In the genomic region with DNA sequence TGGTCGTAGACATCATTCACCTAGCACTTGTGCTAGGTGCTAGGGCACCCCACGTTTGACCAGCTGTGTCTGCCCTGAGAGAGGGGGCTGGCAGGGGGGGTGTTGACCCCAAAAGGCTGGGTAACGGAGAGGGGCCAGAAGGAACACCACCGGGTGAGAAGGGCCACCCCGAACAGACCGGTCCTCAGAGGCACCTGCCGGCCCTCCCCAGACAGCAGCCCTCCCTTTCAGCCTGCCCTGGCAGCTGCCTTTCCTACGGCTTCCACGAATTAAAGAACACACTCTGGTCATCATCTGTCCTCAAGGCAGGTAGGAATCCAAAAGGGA, we compare ENCODE assay signal across 2 cellular contexts.
TF ChIP-seq lines count a peak whose summit lies in the region.

No MANE protein-coding gene starts in this region.

TF ChIP-seq in SK-N-SH, 30 proteins besides CTCF, POLR2A, EP300 and RAD21 (continued from another document):
- TF ChIP-seq, protein P1, sequence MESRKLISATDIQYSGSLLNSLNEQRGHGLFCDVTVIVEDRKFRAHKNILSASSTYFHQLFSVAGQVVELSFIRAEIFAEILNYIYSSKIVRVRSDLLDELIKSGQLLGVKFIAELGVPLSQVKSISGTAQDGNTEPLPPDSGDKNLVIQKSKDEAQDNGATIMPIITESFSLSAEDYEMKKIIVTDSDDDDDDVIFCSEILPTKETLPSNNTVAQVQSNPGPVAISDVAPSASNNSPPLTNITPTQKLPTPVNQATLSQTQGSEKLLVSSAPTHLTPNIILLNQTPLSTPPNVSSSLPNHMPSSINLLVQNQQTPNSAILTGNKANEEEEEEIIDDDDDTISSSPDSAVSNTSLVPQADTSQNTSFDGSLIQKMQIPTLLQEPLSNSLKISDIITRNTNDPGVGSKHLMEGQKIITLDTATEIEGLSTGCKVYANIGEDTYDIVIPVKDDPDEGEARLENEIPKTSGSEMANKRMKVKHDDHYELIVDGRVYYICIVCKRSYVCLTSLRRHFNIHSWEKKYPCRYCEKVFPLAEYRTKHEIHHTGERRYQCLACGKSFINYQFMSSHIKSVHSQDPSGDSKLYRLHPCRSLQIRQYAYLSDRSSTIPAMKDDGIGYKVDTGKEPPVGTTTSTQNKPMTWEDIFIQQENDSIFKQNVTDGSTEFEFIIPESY (IDR thresholded peaks at IDR 0.05; ENCODE audit: borderline replicate concordance, low read depth), result no peak
- TF ChIP-seq JUND (IDR thresholded peaks at IDR 0.05) (no peak), TEAD4 (IDR thresholded peaks at IDR 0.05; ENCODE audit: borderline replicate concordance, insufficient read depth) (no peak), FOXJ3 (CRISPR knock-in tag; IDR thresholded peaks at IDR 0.05) (no peak), POLR2AphosphoS5 (IDR thresholded peaks at IDR 0.05; ENCODE audit: low read depth, low read length) (no peak), IRF3 (IDR thresholded peaks at IDR 0.05; ENCODE audit: low read depth, low read length) (no peak), USF1 (IDR thresholded peaks at IDR 0.05; ENCODE audit: borderline replicate concordance, low read depth) (no peak), YY1 (IDR thresholded peaks at IDR 0.05; ENCODE audit: low read depth) (no peak), EZH2phosphoT487 (IDR thresholded peaks at IDR 0.05; ENCODE audit: borderline replicate concordance, low read depth) (no peak)
- TF ChIP-seq, protein P2, sequence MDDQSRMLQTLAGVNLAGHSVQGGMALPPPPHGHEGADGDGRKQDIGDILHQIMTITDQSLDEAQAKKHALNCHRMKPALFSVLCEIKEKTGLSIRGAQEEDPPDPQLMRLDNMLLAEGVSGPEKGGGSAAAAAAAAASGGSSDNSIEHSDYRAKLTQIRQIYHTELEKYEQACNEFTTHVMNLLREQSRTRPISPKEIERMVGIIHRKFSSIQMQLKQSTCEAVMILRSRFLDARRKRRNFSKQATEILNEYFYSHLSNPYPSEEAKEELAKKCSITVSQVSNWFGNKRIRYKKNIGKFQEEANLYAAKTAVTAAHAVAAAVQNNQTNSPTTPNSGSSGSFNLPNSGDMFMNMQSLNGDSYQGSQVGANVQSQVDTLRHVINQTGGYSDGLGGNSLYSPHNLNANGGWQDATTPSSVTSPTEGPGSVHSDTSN (IDR thresholded peaks at IDR 0.05), result no peak

TF ChIP-seq in SK-N-SH treated with all-trans-retinoic acid at 6 μM for 48 hours, 23 proteins besides CTCF, POLR2A, EP300 and RAD21 (continued from another document):
- TF ChIP-seq CREB5 (CRISPR knock-in tag; IDR thresholded peaks at IDR 0.05; ENCODE audit: low read depth), result no peak
- TF ChIP-seq TOX (CRISPR knock-in tag; IDR thresholded peaks at IDR 0.05; ENCODE audit: borderline replicate concordance), result no peak
- no peak for TF ChIP-seq PATZ1 (CRISPR knock-in tag; IDR thresholded peaks at IDR 0.05; ENCODE audit: borderline replicate concordance)
- TF ChIP-seq BACH2 (CRISPR knock-in tag; IDR thresholded peaks at IDR 0.05; ENCODE audit: borderline replicate concordance), result no peak
- TF ChIP-seq GLIS3 (CRISPR knock-in tag; IDR thresholded peaks at IDR 0.05), result no peak
- no peak for TF ChIP-seq ZNF8 (CRISPR knock-in tag; IDR thresholded peaks at IDR 0.05)
- no peak for TF ChIP-seq PPARA (CRISPR knock-in tag; IDR thresholded peaks at IDR 0.05; ENCODE audit: borderline replicate concordance)
- TF ChIP-seq RARB (CRISPR knock-in tag; IDR thresholded peaks at IDR 0.05), result no peak
- no peak for TF ChIP-seq ARNTL (CRISPR knock-in tag; IDR thresholded peaks at IDR 0.05; ENCODE audit: borderline replicate concordance, low read depth)
- no peak for TF ChIP-seq ZFP30 (CRISPR knock-in tag; IDR thresholded peaks at IDR 0.05)
- TF ChIP-seq SNAI2 (CRISPR knock-in tag; IDR thresholded peaks at IDR 0.05), result no peak
- no peak for TF ChIP-seq ZNF70 (CRISPR knock-in tag; IDR thresholded peaks at IDR 0.05)
- TF ChIP-seq OSR1 (CRISPR knock-in tag; IDR thresholded peaks at IDR 0.05), result no peak
